ENCODE assay signal across 8 cellular contexts in the genomic region with DNA sequence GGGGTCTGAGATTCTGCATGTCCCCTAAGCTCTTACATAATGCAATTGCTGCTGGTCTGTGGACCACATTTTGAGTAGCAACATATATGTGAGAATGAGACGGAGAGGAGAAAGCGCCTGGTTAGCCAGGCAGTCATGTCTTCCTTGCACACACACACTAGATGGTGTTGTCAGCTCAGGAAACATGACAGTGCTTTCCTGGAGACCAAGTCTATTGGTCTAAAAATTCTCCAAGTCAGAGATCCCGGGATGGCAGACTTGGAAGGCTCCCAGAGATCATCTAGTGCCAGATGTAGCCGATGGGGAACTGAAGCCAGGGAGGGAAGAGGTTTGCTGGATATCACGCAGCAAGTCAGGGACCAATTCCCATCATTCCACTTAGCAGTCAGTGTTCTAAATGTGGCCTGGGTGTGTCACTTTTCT. TPM values are rescaled to one million over a fixed set of nuclear protein-coding genes. Genes with fewer than 3 reads are reported as not detected.
DNase-seq lines count a peak whose midpoint lies in the region; ATAC-seq and TF ChIP-seq lines count a peak whose summit lies in the region.

No MANE protein-coding gene starts in this region.

- H3K27me3 Mint-ChIP-seq in activated T-cell treated with anti-CD3 and anti-CD28 coated beads, Interleukin-2, amount 50 U/mL, for 4 hours (ENCODE audit: low read depth): peaks cover 19% of the 10 kb centered on the region

- H3K4me1 Mint-ChIP-seq in activated T-cell treated with anti-CD3 and anti-CD28 coated beads, Interleukin-2, amount 50 U/mL, for 4 hours (ENCODE audit: low read depth): no peaks in the 10 kb centered on the region

- ATAC-seq in Right ventricle myocardium inferior (peak; percentile 80), GM19351 (IDR thresholded peaks at IDR 0.05; ENCODE audit: unreplicated experiment) (no peak), GM21786 (IDR thresholded peaks at IDR 0.05; ENCODE audit: unreplicated experiment) (no peak)
- ATAC-seq in activated T-cell treated with anti-CD3 and anti-CD28 coated beads, Interleukin-2, amount 50 U/mL, for 4 hours: no peak

- H3K9me3 Mint-ChIP-seq in activated T-cell treated with anti-CD3 and anti-CD28 coated beads, Interleukin-2, amount 50 U/mL, for 4 hours: peaks cover 4% of the 10 kb centered on the region

- CTCF ChIA-PET in HEK293T (lab: Yijun Ruan, JAX): interaction anchor here (0.9 to 1.7 kb wide), 5 partner anchors 12 to 154 kb away, joined by 3 to 10 read pairs (median 3); no protein-coding TSS in a partner anchor

- intact Hi-C loops in Right ventricle myocardium inferior (cut with DNase I): loop anchor here (1.0 to 10.0 kb wide), 4 partner anchors 84 to 279 kb away; a partner anchor contains a TSS

- no peaks in the 10 kb centered on the region for H3K36me3 Mint-ChIP-seq in activated T-cell treated with anti-CD3 and anti-CD28 coated beads, Interleukin-2, amount 50 U/mL, for 4 hours (ENCODE audit: insufficient read depth)

- DNase-seq in HEK293T (ENCODE audit: extremely low spot score) (peak; percentile 23), T1000 (lab: John Stamatoyannopoulos, UW) (peak; percentile 20), Right ventricle myocardium inferior (ENCODE audit: missing footprints) (no peak), renal cortical epithelial cell (ENCODE audit: low read depth) (peak; percentile 70), NCI-H2196 (lab: John Stamatoyannopoulos, UW; ENCODE audit: unreplicated experiment) (no peak)
- DNase-seq in activated T-cell treated with anti-CD3 and anti-CD28 coated beads, Interleukin-2, amount 50 U/mL, for 4 hours: no peak

- POLR2A ChIA-PET in HEK293T (lab: Yijun Ruan, JAX): no interaction called here

- no peak overlapping the region for H3K4me3 Mint-ChIP-seq in activated T-cell treated with anti-CD3 and anti-CD28 coated beads, Interleukin-2, amount 50 U/mL, for 4 hours

TF ChIP-seq in HEK293T, 16 proteins besides CTCF, POLR2A, EP300 and RAD21:
- TF ChIP-seq FOXA1 (IDR thresholded peaks at IDR 0.05): no peak
- no peak for TF ChIP-seq HDGF (IDR thresholded peaks at IDR 0.05; ENCODE audit: borderline replicate concordance)
- no peak for TF ChIP-seq SUZ12 (IDR thresholded peaks at IDR 0.05)
- TF ChIP-seq BHLHE40 (IDR thresholded peaks at IDR 0.05; ENCODE audit: borderline replicate concordance): no peak
- TF ChIP-seq SP1 (IDR thresholded peaks at IDR 0.05): no peak
- no peak for TF ChIP-seq ZNF384 (IDR thresholded peaks at IDR 0.05)
- no peak for TF ChIP-seq LEF1 (IDR thresholded peaks at IDR 0.05; ENCODE audit: borderline replicate concordance)
- TF ChIP-seq FOXM1 (IDR thresholded peaks at IDR 0.05; ENCODE audit: borderline replicate concordance): no peak
- TF ChIP-seq, protein P1, sequence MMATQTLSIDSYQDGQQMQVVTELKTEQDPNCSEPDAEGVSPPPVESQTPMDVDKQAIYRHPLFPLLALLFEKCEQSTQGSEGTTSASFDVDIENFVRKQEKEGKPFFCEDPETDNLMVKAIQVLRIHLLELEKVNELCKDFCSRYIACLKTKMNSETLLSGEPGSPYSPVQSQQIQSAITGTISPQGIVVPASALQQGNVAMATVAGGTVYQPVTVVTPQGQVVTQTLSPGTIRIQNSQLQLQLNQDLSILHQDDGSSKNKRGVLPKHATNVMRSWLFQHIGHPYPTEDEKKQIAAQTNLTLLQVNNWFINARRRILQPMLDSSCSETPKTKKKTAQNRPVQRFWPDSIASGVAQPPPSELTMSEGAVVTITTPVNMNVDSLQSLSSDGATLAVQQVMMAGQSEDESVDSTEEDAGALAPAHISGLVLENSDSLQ (IDR thresholded peaks at IDR 0.05): no peak
- TF ChIP-seq NFRKB (IDR thresholded peaks at IDR 0.05): no peak
- no peak for TF ChIP-seq FOXK2 (IDR thresholded peaks at IDR 0.05)
- TF ChIP-seq ELF4 (IDR thresholded peaks at IDR 0.05): no peak
- no peak for TF ChIP-seq CTBP1 (IDR thresholded peaks at IDR 0.05; ENCODE audit: borderline replicate concordance)
- no peak for TF ChIP-seq ARNT (IDR thresholded peaks at IDR 0.05)
TF ChIP-seq in HEK293T: peak in this region for 0.

RNA-seq across cellular contexts. Expression of a gene that starts 53.4 kb away (rescaled TPM):
- total RNA-seq in Right ventricle myocardium inferior: 0.54 TPM
- total RNA-seq in renal cortical epithelial cell: 4.3 and 10.9 TPM in 2 replicates
- total RNA-seq in activated T-cell treated with anti-CD3 and anti-CD28 coated beads, Interleukin-2, amount 50 U/mL, for 4 hours: 1 to 10 TPM; 1.7 to 3.7 (median 3.5) TPM

Comparison
In these comparisons a context has a peak if more than half of its experiments do, and no peak if none do; other contexts are left out.
1. DNase-seq: peak in HEK293T (single experiment), T1000 (single experiment) and renal cortical epithelial cell (single experiment); none in Right ventricle myocardium inferior (single experiment), NCI-H2196 (single experiment) and activated T-cell treated with anti-CD3 and anti-CD28 coated beads, Interleukin-2, amount 50 U/mL, for 4 hours (single experiment).